26 cellular contexts compared by ENCODE assay signal in the genomic region with DNA sequence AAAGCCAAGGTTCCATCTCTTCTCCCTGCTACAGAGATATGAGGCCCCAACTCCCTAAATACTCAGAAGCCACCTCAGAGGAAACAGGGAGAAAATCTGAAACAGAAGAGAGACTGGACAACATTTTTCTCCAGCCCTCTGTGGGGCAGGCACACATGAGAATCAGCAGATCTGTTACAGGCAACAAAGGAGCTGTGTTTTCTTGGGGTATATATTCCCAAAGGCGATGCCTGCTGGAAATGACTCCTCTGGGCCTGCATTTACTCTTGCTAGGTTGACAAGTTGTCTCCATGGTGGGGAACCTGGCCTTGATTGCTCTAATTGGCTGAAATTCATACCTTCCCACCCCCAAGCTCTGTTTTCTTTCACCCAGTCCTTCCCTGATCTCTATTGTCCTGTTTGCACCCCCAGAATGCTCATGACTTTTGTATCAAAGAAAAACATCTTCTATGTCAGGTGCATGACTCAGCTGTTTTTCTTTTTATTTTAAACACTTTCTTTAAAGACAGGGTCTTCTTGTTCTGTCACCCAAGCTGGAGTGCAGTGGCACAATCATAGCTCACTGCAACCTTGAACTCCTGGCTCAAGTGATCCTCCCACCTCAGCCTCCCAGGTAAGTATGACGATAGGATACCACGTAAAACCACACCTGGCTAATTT. TPM values are rescaled to one million over a fixed set of nuclear protein-coding genes. Genes with fewer than 3 reads are reported as not detected.
A peak's percentile ranks its signal among the peaks of the same experiment; 100 is the strongest.
DNase-seq lines count a peak whose midpoint lies in the region; ATAC-seq, FAIRE-seq and TF ChIP-seq lines count a peak whose summit lies in the region.
"Had no signal": no experiment of that assay in that cellular context is flagged by ENCODE, and none has a peak within 500 bp of the region (broad histone marks: within the 10 kb centered on the region; RNA-seq: fewer than 3 reads in every experiment).

No MANE protein-coding gene starts in this region.

- RAD21 ChIA-PET in HCT116 (lab: Charles Lee; ENCODE audit: low non-redundant PET in 1 of 2, low total read pairs in 2 of 2, uncharacterized antibody in 2 of 2, unreplicated experiment in 2 of 2), result no interaction called here

- 0 out of 3 replicates have a peak, but pooled peaks cover 5% of the 10 kb centered on the region for H3K4me1 ChIP-seq in A549
- H3K4me1 ChIP-seq in HCT116 (ENCODE audit: control insufficient read depth in 1 of 2, insufficient read depth in 2 of 2, low read length in 2 of 2), result peaks cover 0 to 15% of the 10 kb centered on the region in 2 experiments; a peak in 2 of 4 replicates
- no peaks in the 10 kb centered on the region for H3K4me1 ChIP-seq in H1 (replicated peaks in 1 of 4; ENCODE audit: control insufficient read depth in 3 of 4, insufficient read depth in 4 of 4, low read length in 3 of 4)
- no peaks in the 10 kb centered on the region for H3K4me1 ChIP-seq in neutrophil (ENCODE audit: control insufficient read depth in 1 of 2, insufficient read depth in 1 of 2, low read depth in 1 of 2, low read length in 1 of 2)
- peaks cover 0 to 8% (median 0%) of the 10 kb centered on the region in 9 donors for H3K4me1 ChIP-seq in heart right ventricle

- H3K23me2 ChIP-seq in H1 (ENCODE audit: low read depth, low read length), result no peaks in the 10 kb centered on the region; the same call in 1 of the 2 replicates

- H2BK15ac ChIP-seq in H1 (ENCODE audit: low read length), result no peak overlapping the region

- no peak for TF ChIP-seq CTCF in A549 (IDR thresholded peaks at IDR 0.05)
- no peak for TF ChIP-seq CTCF in HCT116 (IDR thresholded peaks at IDR 0.05 in 2 of 3, conservative IDR thresholded peaks at IDR 0.05 in 1 of 3; ENCODE audit: borderline replicate concordance in 1 of 3, insufficient read depth in 1 of 3, low read depth in 2 of 3, low read length in 2 of 3)
- TF ChIP-seq CTCF in H1 (IDR thresholded peaks at IDR 0.05; ENCODE audit: control extremely low read depth in 1 of 3, insufficient read depth in 1 of 3, low read depth in 1 of 3, low read length in 3 of 3), result no peak
- no peak for TF ChIP-seq CTCF in neutrophil (IDR thresholded peaks at IDR 0.05)
- TF ChIP-seq CTCF in heart right ventricle (IDR thresholded peaks at IDR 0.05), result no peak

- H3K9me3 ChIP-seq in A549 (no peaks in the 10 kb centered on the region), HCT116 (ENCODE audit: control insufficient read depth in 1 of 2, insufficient read depth in 1 of 2, low read depth in 1 of 2, low read length in 2 of 2) (no peaks in the 10 kb centered on the region), H1 (ENCODE audit: insufficient read depth in 2 of 2, low read depth in 1 of 2, low read length in 1 of 2) (no peaks in the 10 kb centered on the region), neutrophil (no peaks in the 10 kb centered on the region), heart right ventricle (no peaks in the 10 kb centered on the region)
- H3K9me3 ChIP-seq: adrenal gland, BE2C, tibial nerve had no signal

- H2BK120ac ChIP-seq in H1 (replicated peaks; ENCODE audit: low read depth, low read length), result no peak overlapping the region

- CTCF ChIA-PET in A549 (lab: Yijun Ruan, JAX) (interaction anchor here (0.8 to 1.3 kb wide), 3 partner anchors 40 to 71 kb away, joined by 3 to 8 read pairs (median 4); no protein-coding TSS in a partner anchor), HCT116 (lab: Charles Lee) (interaction anchor here (0.8 to 1.2 kb wide), 3 partner anchors 12 to 417 kb away, joined by 3 to 5 read pairs (median 4); no protein-coding TSS in a partner anchor), H1 (lab: Charles Lee; ENCODE audit: partially characterized antibody) (interaction anchor here (0.6 to 1.4 kb wide), 10 partner anchors 8 to 966 kb away, joined by 3 to 7 read pairs (median 4); no protein-coding TSS in a partner anchor)

- H4K8ac ChIP-seq in H1 (ENCODE audit: extremely low read depth, insufficient read depth, low read length), result no peak overlapping the region

- H2BK20ac ChIP-seq in H1 (ENCODE audit: low read length), result no peak overlapping the region

- no peak for ATAC-seq in A549
- ATAC-seq in HCT116, result no peak
- ATAC-seq in HG02798 (IDR thresholded peaks at IDR 0.05; ENCODE audit: poor library complexity, unreplicated experiment), result no peak
- no peak for ATAC-seq in heart right ventricle
- ATAC-seq: left lobe of liver had no signal

- no peaks in the 10 kb centered on the region for H3K36me3 ChIP-seq in HCT116 (ENCODE audit: control insufficient read depth in 1 of 2, insufficient read depth in 2 of 2, low read length in 2 of 2)
- H3K36me3 ChIP-seq in H1 (ENCODE audit: control insufficient read depth in 2 of 4, insufficient read depth in 4 of 4, low read length in 3 of 4), result no peaks in the 10 kb centered on the region
- peaks cover 5% of the 10 kb centered on the region for H3K36me3 ChIP-seq in neutrophil
- no peaks in the 10 kb centered on the region for H3K36me3 ChIP-seq in heart right ventricle
- H3K36me3 ChIP-seq: adrenal gland, BE2C, neural progenitor cell, tibial nerve had no signal

- H3K4me2 ChIP-seq in A549, result no peak overlapping the region
- H3K4me2 ChIP-seq in HCT116 (ENCODE audit: low read length), result no peak overlapping the region
- H3K4me2 ChIP-seq in H1 (ENCODE audit: insufficient read depth in 1 of 2, low read depth in 2 of 2, low read length in 2 of 2), result no peak overlapping the region
- H3K4me2 ChIP-seq: neural progenitor cell had no signal

- DNase-seq in A549 (ENCODE audit: low read depth in 1 of 2, low spot score in 1 of 2) (no peak), HCT116 (ENCODE audit: low read depth, low spot score) (no peak), H1 (ENCODE audit: low read depth in 1 of 2, low spot score in 2 of 2) (no peak), DMS 273 treated with DMSO at 0.1 percent for 48 hours (lab: John Stamatoyannopoulos, UW) (no peak), NCI-H1694 treated with DMSO at 0.1 percent for 48 hours (lab: John Stamatoyannopoulos, UW) (no peak), heart right ventricle (no peak)
- DNase-seq: activated CD8-positive, alpha-beta memory T cell treated with anti-CD3 and anti-CD28 coated beads, Interleukin-2, amount 10 ng/mL, durations not matched to agents 7 days and 5 days; activated T-cell treated with anti-CD3 and anti-CD28 coated beads, Interleukin-2, amount 50 U/mL, for 4 hours; BE2C; CD8-positive, alpha-beta T cell; mesendoderm; NCI-H1105; NCI-H187 treated with DMSO at 0.1 percent for 48 hours; NCI-H2171 treated with DMSO at 0.1 percent for 48 hours; NCI-H510A; right cardiac atrium had no signal

- no peak overlapping the region for H3K4ac ChIP-seq in H1 (replicated peaks; ENCODE audit: insufficient read length, low read depth, low read length)

- TF ChIP-seq POLR2A in A549 (IDR thresholded peaks at IDR 0.05; ENCODE audit: low read length), result no peak
- TF ChIP-seq POLR2A in HCT116 (IDR thresholded peaks at IDR 0.05; ENCODE audit: borderline replicate concordance, extremely low read depth, insufficient read depth, insufficient read length), result no peak
- no peak for TF ChIP-seq POLR2A in H1 (IDR thresholded peaks at IDR 0.05; ENCODE audit: control extremely low read depth in 1 of 2, low read depth in 2 of 2, low read length in 2 of 2)

- H3K27me3 ChIP-seq in HCT116 (ENCODE audit: insufficient read depth, low read length) (no peaks in the 10 kb centered on the region), H1 (replicated peaks in 1 of 4; ENCODE audit: control insufficient read depth in 3 of 4, extremely low read depth in 1 of 4, insufficient read depth in 3 of 4, low read length in 3 of 4) (no peaks in the 10 kb centered on the region), neutrophil (no peaks in the 10 kb centered on the region), heart right ventricle (no peaks in the 10 kb centered on the region)
- H3K27me3 ChIP-seq: adrenal gland, BE2C, dorsolateral prefrontal cortex, neural progenitor cell, tibial nerve had no signal

- no peaks in the 10 kb centered on the region for H3K79me1 ChIP-seq in H1 (ENCODE audit: low read depth, low read length)

- no peak overlapping the region for H4K91ac ChIP-seq in H1 (replicated peaks; ENCODE audit: insufficient read length, low read length)

- POLR2A ChIA-PET in A549 (lab: Yijun Ruan, JAX), result no interaction called here
- POLR2A ChIA-PET in HCT116 (lab: Charles Lee), result no interaction called here
- POLR2A ChIA-PET in H1 (lab: Charles Lee; ENCODE audit: partially characterized antibody), result interaction anchor here (0.6 kb wide), 1 partner anchor 538 kb away, joined by 3 read pairs; no protein-coding TSS in a partner anchor

- H3K79me2 ChIP-seq in HCT116 (ENCODE audit: insufficient read depth, low read length) (no peaks in the 10 kb centered on the region), H1 (ENCODE audit: control insufficient read depth in 1 of 2, insufficient read depth in 2 of 2, low read length in 2 of 2) (no peaks in the 10 kb centered on the region)

- 95% methylated on average over 3 of the region's 3 CpGs for WGBS in A549 (ENCODE audit: missing lambda C conversion rate)
- WGBS in H1 (ENCODE audit: extremely low coverage in 1 of 2, insufficient coverage in 1 of 2, insufficient read length in 1 of 2, insufficient replicate concordance in 2 of 2, low coverage in 1 of 2, low lambda C conversion rate in 2 of 2, missing lambda C conversion rate in 1 of 2), 2 experiments, result 85% methylated on average over 3 of the region's 3 CpGs; no CpG with 5 or more reads in 1 of the 2 experiments
- WGBS in heart right ventricle, 2 donors, result 77 to 94% methylated on average over 3 of the region's 3 CpGs

- no peak overlapping the region for H2BK12ac ChIP-seq in H1 (ENCODE audit: low read depth, low read length)

- H3K9ac ChIP-seq in HCT116 (ENCODE audit: low read length) (no peak overlapping the region), H1 (replicated peaks in 1 of 4; ENCODE audit: extremely low read depth in 1 of 4, low read depth in 3 of 4, low read length in 3 of 4) (no peak overlapping the region)
- H3K9ac ChIP-seq: neural progenitor cell had no signal

- H4K5ac ChIP-seq in H1 (ENCODE audit: insufficient read length, low read depth, low read length), result no peak overlapping the region

- intact Hi-C loops in HCT116 (cut with micrococcal nuclease), result no loop called here
- intact Hi-C loops in heart right ventricle (cut with DNase I), result loop anchor here in 3 of 10 donors (5.0 to 10.0 kb wide), 2 partner anchors 324 to 421 kb away; no protein-coding TSS in a partner anchor

- H3K23ac ChIP-seq in H1 (ENCODE audit: insufficient read length), result no peak overlapping the region

- FAIRE-seq in A549 (lab: Jason Lieb, UNC), result no peak
- FAIRE-seq in H1 (lab: Jason Lieb, UNC), result no peak
- FAIRE-seq: endothelial cell of umbilical vein had no signal

- TF ChIP-seq RAD21 in A549 (conservative IDR thresholded peaks at IDR 0.05 in 1 of 2, IDR thresholded peaks at IDR 0.05 in 1 of 2) (no peak), HCT116 (IDR thresholded peaks at IDR 0.05; ENCODE audit: low read depth) (no peak), H1 (IDR thresholded peaks at IDR 0.05 in 1 of 2, conservative IDR thresholded peaks at IDR 0.05 in 1 of 2; ENCODE audit: low read depth in 2 of 2, low read length in 2 of 2) (no peak)

- no peak overlapping the region for H3K14ac ChIP-seq in H1 (ENCODE audit: insufficient read length)

- H2AFZ ChIP-seq in HCT116 (ENCODE audit: low read depth, low read length, poor library complexity, severe bottlenecking) (peak overlapping the region; percentile 3), H1 (ENCODE audit: low read length) (0 out of 2 replicates have a peak overlapping the region, but pooled peaks have one; percentile 11)
- H2AFZ ChIP-seq: neural progenitor cell had no signal

- H3K56ac ChIP-seq in H1 (replicated peaks; ENCODE audit: insufficient read length, low read depth, low read length), result no peak overlapping the region

- no peak overlapping the region for H2AK5ac ChIP-seq in H1 (ENCODE audit: low read depth, low read length)

- no peak overlapping the region for H2BK5ac ChIP-seq in H1 (ENCODE audit: low read depth, low read length)

- H3K18ac ChIP-seq in H1 (ENCODE audit: extremely low read depth, low read length), result no peak overlapping the region

- TF ChIP-seq EP300 in A549 (IDR thresholded peaks at IDR 0.05) (no peak), H1 (IDR thresholded peaks at IDR 0.05; ENCODE audit: borderline replicate concordance in 1 of 2, low read depth in 2 of 2, low read length in 2 of 2) (no peak)

- H3K27ac ChIP-seq in A549, result peak overlapping the region; percentile 9 to 44; a peak in 3 of 6 replicates
- H3K27ac ChIP-seq in HCT116 (ENCODE audit: low read depth, low read length), result no peak overlapping the region
- no peak overlapping the region for H3K27ac ChIP-seq in H1 (ENCODE audit: low read depth, low read length)
- peak overlapping the region; percentile 19 for H3K27ac ChIP-seq in neutrophil
- H3K27ac ChIP-seq in heart right ventricle, result no peak overlapping the region
- H3K27ac ChIP-seq: adrenal gland, dorsolateral prefrontal cortex, neural progenitor cell, RWPE1, SK-N-MC, tibial nerve had no signal

- no peaks in the 10 kb centered on the region for H3K9me2 ChIP-seq in HCT116 (ENCODE audit: insufficient read depth)

- no TSS peak for BruUV-seq in HCT116 (replicated peaks; lab: Mats Ljungman, UMichigan)

- H4K20me1 ChIP-seq in HCT116 (ENCODE audit: insufficient read depth) (no peaks in the 10 kb centered on the region), H1 (replicated peaks in 1 of 2; ENCODE audit: control insufficient read depth in 1 of 2, insufficient read depth in 2 of 2, low read length in 2 of 2) (no peaks in the 10 kb centered on the region)

- H3K4me3 ChIP-seq in A549, result no peak overlapping the region
- H3K4me3 ChIP-seq in HCT116 (replicated peaks in 1 of 2; ENCODE audit: low read depth in 1 of 2, low read length in 2 of 2), result no peak overlapping the region
- H3K4me3 ChIP-seq in H1 (ENCODE audit: extremely low read depth in 1 of 4, insufficient read depth in 2 of 4, low read depth in 3 of 4, low read length in 4 of 4), result no peak overlapping the region
- no peak overlapping the region for H3K4me3 ChIP-seq in neutrophil (ENCODE audit: low read depth in 1 of 2, low read length in 1 of 2)
- no peak overlapping the region for H3K4me3 ChIP-seq in heart right ventricle
- H3K4me3 ChIP-seq: adrenal gland, dorsolateral prefrontal cortex, neural progenitor cell, SK-N-MC, tibial nerve had no signal

RNA-seq across cellular contexts. Expression of a gene that starts 23.5 kb away (rescaled TPM):
- polyA plus RNA-seq in A549 (2011; rRNA removed), result 6.8 and 8.4 TPM in 2 replicates
- polyA plus RNA-seq in A549 (2012; cell fraction: cytosol; rRNA removed), result 37.8 and 59.4 TPM in 2 replicates
- 64.4 and 119 TPM in 2 replicates for polyA plus RNA-seq in A549 (2012; cell fraction: nucleus; rRNA removed)
- polyA plus RNA-seq in A549 (2017; fragmentation: RNase III; extraction: RNeasy Plus Mini Kit Qiagen cat#74134 plus additional on column Dnase treatment), result 8.8 to 11.2 TPM (median 9.1 TPM) in 3 replicates
- polyA minus RNA-seq in A549 (2011; rRNA and poly(A)+ RNA removed), result 7.6 and 11.6 TPM in 2 replicates
- 0.15 TPM for total RNA-seq in HCT116 (2021; ENCODE audit: unreplicated experiment)
- polyA plus RNA-seq in HCT116 (2012), result 0.20 and 0.51 TPM in 2 replicates
- not detected in 2 replicates for total RNA-seq in H1 (2021; fragmentation: NEBNext Ultra II Directional; extraction: Animal tissue kit (Norgen Biotek cat#: 25700))
- 0.15 and 0.20 TPM in 2 replicates for polyA plus RNA-seq in H1 (2011; rRNA removed)
- polyA plus RNA-seq in H1 (2011; cell fraction: cytosol; rRNA removed), result 0.26 TPM
- 0.13 TPM for polyA plus RNA-seq in H1 (2011; cell fraction: nucleus; rRNA removed)
- polyA plus RNA-seq in H1 (2012, experiment 1 of 2), result 0.09 to 0.11 TPM in 2 of 4 replicates, not detected in the others
- polyA plus RNA-seq in H1 (2012, experiment 2 of 2), result not detected
- polyA plus RNA-seq in H1 (2013, experiment 1 of 2), result 0.18 TPM
- polyA plus RNA-seq in H1 (2013, experiment 2 of 2), result 0.07 TPM
- polyA minus RNA-seq in H1 (2011; rRNA and poly(A)+ RNA removed), result 0.17 and 0.32 TPM in 2 replicates
- polyA minus RNA-seq in H1 (2011; cell fraction: cytosol; rRNA and poly(A)+ RNA removed), result not detected
- not detected for polyA minus RNA-seq in H1 (2011; cell fraction: nucleus; rRNA and poly(A)+ RNA removed)
- 10 to 100 TPM in 1 of 10 donors, 1 to 10 TPM in 7, under 1 TPM in 2; 0.83 to 13.0 (median 1.8) TPM for total RNA-seq in heart right ventricle
- polyA plus RNA-seq in heart right ventricle, result 1 to 10 TPM; 1.2 to 2.4 TPM
- total RNA-seq: activated CD8-positive, alpha-beta memory T cell treated with anti-CD3 and anti-CD28 coated beads, Interleukin-2, amount 10 ng/mL, durations not matched to agents 7 days and 5 days; activated T-cell treated with anti-CD3 and anti-CD28 coated beads, Interleukin-2, amount 50 U/mL, for 4 hours; CD8-positive, alpha-beta T cell; endothelial cell of umbilical vein had no signal

RNA-seq across cellular contexts. Expression of a gene that starts 30.6 kb away (rescaled TPM):
- polyA plus RNA-seq in A549 (2011; rRNA removed) (3.7 and 5.2 TPM in 2 replicates), A549 (2017; fragmentation: RNase III; extraction: RNeasy Plus Mini Kit Qiagen cat#74134 plus additional on column Dnase treatment) (6.1 to 6.4 TPM (median 6.4 TPM) in 3 replicates), H1 (2011; rRNA removed) (1.5 and 2.6 TPM in 2 replicates), heart right ventricle (1 to 10 TPM; 7.1 to 8.2 TPM)
- 7.6 and 11.4 TPM in 2 replicates for polyA plus RNA-seq in A549 (2012; cell fraction: cytosol; rRNA removed)
- 10.3 and 15.5 TPM in 2 replicates for polyA plus RNA-seq in A549 (2012; cell fraction: nucleus; rRNA removed)
- polyA minus RNA-seq in A549 (2011; rRNA and poly(A)+ RNA removed), result 6.8 and 8.8 TPM in 2 replicates
- total RNA-seq in HCT116 (2021; ENCODE audit: unreplicated experiment) (2.9 TPM), heart right ventricle (10 to 100 TPM in 8 of 10 donors, 1 to 10 TPM in 2; 9.5 to 37.5 (median 12.7) TPM)
- 4.0 and 4.4 TPM in 2 replicates for polyA plus RNA-seq in HCT116 (2012)
- total RNA-seq in H1 (2021; fragmentation: NEBNext Ultra II Directional; extraction: Animal tissue kit (Norgen Biotek cat#: 25700)), result 1.0 and 1.2 TPM in 2 replicates
- polyA plus RNA-seq in H1 (2011; cell fraction: cytosol; rRNA removed), result 1.4 TPM
- polyA plus RNA-seq in H1 (2011; cell fraction: nucleus; rRNA removed), result 1.6 TPM
- 0.21 to 0.75 TPM (median 0.57 TPM) in 4 replicates for polyA plus RNA-seq in H1 (2012, experiment 1 of 2)
- 0.63 TPM for polyA plus RNA-seq in H1 (2012, experiment 2 of 2)
- polyA plus RNA-seq in H1 (2013, experiment 1 of 2), result 0.93 TPM
- polyA plus RNA-seq in H1 (2013, experiment 2 of 2), result 0.85 TPM
- 1.4 and 1.5 TPM in 2 replicates for polyA minus RNA-seq in H1 (2011; rRNA and poly(A)+ RNA removed)
- polyA minus RNA-seq in H1 (2011; cell fraction: cytosol; rRNA and poly(A)+ RNA removed), result 0.66 TPM
- 2.7 TPM for polyA minus RNA-seq in H1 (2011; cell fraction: nucleus; rRNA and poly(A)+ RNA removed)
- total RNA-seq: activated CD8-positive, alpha-beta memory T cell treated with anti-CD3 and anti-CD28 coated beads, Interleukin-2, amount 10 ng/mL, durations not matched to agents 7 days and 5 days; activated T-cell treated with anti-CD3 and anti-CD28 coated beads, Interleukin-2, amount 50 U/mL, for 4 hours; CD8-positive, alpha-beta T cell had no signal

RNA-seq across cellular contexts. Expression of a gene that starts 59.4 kb away (rescaled TPM):
- polyA plus RNA-seq in A549 (2011; rRNA removed) (7.0 and 11.0 TPM in 2 replicates), A549 (2017; fragmentation: RNase III; extraction: RNeasy Plus Mini Kit Qiagen cat#74134 plus additional on column Dnase treatment) (16.2 to 19.2 TPM (median 16.9 TPM) in 3 replicates), H1 (2011; rRNA removed) (11.3 and 23.4 TPM in 2 replicates), heart right ventricle (10 to 100 TPM; 38.6 to 44.3 TPM)
- 15.3 and 21.1 TPM in 2 replicates for polyA plus RNA-seq in A549 (2012; cell fraction: cytosol; rRNA removed)
- 105 and 156 TPM in 2 replicates for polyA plus RNA-seq in A549 (2012; cell fraction: nucleus; rRNA removed)
- 12.0 and 17.3 TPM in 2 replicates for polyA minus RNA-seq in A549 (2011; rRNA and poly(A)+ RNA removed)
- total RNA-seq in HCT116 (2021; ENCODE audit: unreplicated experiment) (18.2 TPM), heart right ventricle (10 to 100 TPM; 39.2 to 67.4 (median 52.2) TPM)
- 17.6 and 21.1 TPM in 2 replicates for polyA plus RNA-seq in HCT116 (2012)
- 12.9 and 14.6 TPM in 2 replicates for total RNA-seq in H1 (2021; fragmentation: NEBNext Ultra II Directional; extraction: Animal tissue kit (Norgen Biotek cat#: 25700))
- 12.4 TPM for polyA plus RNA-seq in H1 (2011; cell fraction: cytosol; rRNA removed)
- polyA plus RNA-seq in H1 (2011; cell fraction: nucleus; rRNA removed), result 65.2 TPM
- polyA plus RNA-seq in H1 (2012, experiment 1 of 2), result 5.6 to 10.8 TPM (median 10.0 TPM) in 4 replicates
- polyA plus RNA-seq in H1 (2012, experiment 2 of 2), result 7.7 TPM
- 5.6 TPM for polyA plus RNA-seq in H1 (2013, experiment 1 of 2)
- polyA plus RNA-seq in H1 (2013, experiment 2 of 2), result 5.2 TPM
- 15.5 and 17.0 TPM in 2 replicates for polyA minus RNA-seq in H1 (2011; rRNA and poly(A)+ RNA removed)
- polyA minus RNA-seq in H1 (2011; cell fraction: cytosol; rRNA and poly(A)+ RNA removed), result 26.9 TPM
- polyA minus RNA-seq in H1 (2011; cell fraction: nucleus; rRNA and poly(A)+ RNA removed), result 34.7 TPM
- total RNA-seq: activated CD8-positive, alpha-beta memory T cell treated with anti-CD3 and anti-CD28 coated beads, Interleukin-2, amount 10 ng/mL, durations not matched to agents 7 days and 5 days had no signal

Comparison
In these comparisons a context has a peak if more than half of its experiments do, and no peak if none do; other contexts are left out.
1. H3K27ac ChIP-seq: peak in A549 (2 of 2) and neutrophil (single experiment); none in HCT116 (single experiment), H1 (single experiment) and heart right ventricle (0 of 10).